ENCODE assay signal across 8 cellular contexts in genomic region chr12:53005986-53006809, GRCh38. TPM values are rescaled to one million over a fixed set of nuclear protein-coding genes. Genes with fewer than 3 reads are reported as not detected.
DNase-seq lines count a peak whose midpoint lies in the region; ATAC-seq and FAIRE-seq lines count a peak whose summit lies in the region.

Gene EIF4B (plus strand): TSS chr12:53006456. CDS start chr12:53006484, 28 bp downstream.

- peaks cover 55% of the 10 kb centered on the region for H3K4me1 Mint-ChIP-seq in activated T-cell treated with anti-CD3 and anti-CD28 coated beads, Interleukin-2, amount 50 U/mL, for 72 hours (ENCODE audit: low read depth)

- H3K36me3 ChIP-seq in KOPT-K1 (ENCODE audit: insufficient read depth, low read length), result peaks cover 38% of the 10 kb centered on the region
- H3K36me3 ChIP-seq in muscle layer of duodenum (ENCODE audit: control insufficient read depth in 1 of 2, insufficient read depth in 2 of 2, low read length in 2 of 2), result peaks cover 0 to 7% of the 10 kb centered on the region in 2 donors

- no peaks in the 10 kb centered on the region for H3K27me3 ChIP-seq in muscle layer of duodenum (ENCODE audit: low read depth, low read length)

- H3K27ac ChIP-seq in KOPT-K1 (ENCODE audit: low read depth, low read length, poor library complexity, severe bottlenecking) (peak within 1 kb of the TSS; percentile 92), muscle layer of duodenum (ENCODE audit: low read length) (peak within 1 kb of the TSS; percentile 96)

- H3K27me3 Mint-ChIP-seq in activated T-cell treated with anti-CD3 and anti-CD28 coated beads, Interleukin-2, amount 50 U/mL, for 72 hours (ENCODE audit: low read depth), result no peaks in the 10 kb centered on the region

- FAIRE-seq in RCC 7860 (lab: Jason Lieb, UNC), result peak; percentile 84

- DNase-seq in DMS79 (lab: John Stamatoyannopoulos, UW) (peak; percentile 92), RCC 7860 (ENCODE audit: low spot score) (peak; percentile 97)
- DNase-seq in activated T-cell treated with anti-CD3 and anti-CD28 coated beads, Interleukin-2, amount 50 U/mL, for 72 hours, result peak; percentile 99 to 100
- DNase-seq in stimulated activated CD8-positive, alpha-beta memory T cell treated with anti-CD3 and anti-CD28 coated beads, Interleukin-7, amount 100 ng/mL, for 4 hours (ENCODE audit: low read depth in 2 of 2), result peak; percentile 99 to 100

- H3K9me3 ChIP-seq in KOPT-K1 (ENCODE audit: insufficient read depth, low read length, poor library complexity, severe bottlenecking) (no peaks in the 10 kb centered on the region), muscle layer of duodenum (ENCODE audit: control insufficient read depth in 1 of 2, low read length in 2 of 2) (no peaks in the 10 kb centered on the region)

- peak within 1 kb of the TSS; percentile 74 to 99 for H3K4me3 ChIP-seq in muscle layer of duodenum (ENCODE audit: low read depth in 1 of 2, low read length in 2 of 2)

- peak; percentile 96 for ATAC-seq in GM21786 (IDR thresholded peaks at IDR 0.05; ENCODE audit: unreplicated experiment)
- ATAC-seq in activated T-cell treated with anti-CD3 and anti-CD28 coated beads, Interleukin-2, amount 50 U/mL, for 72 hours (replicated peaks in 1 of 2), result peak; percentile 94 to 95
- peak; percentile 96 for ATAC-seq in esophagus mucosa

- H3K4me1 ChIP-seq in muscle layer of duodenum (ENCODE audit: control insufficient read depth in 1 of 2, insufficient read depth in 2 of 2, low read length in 2 of 2), result peaks cover 18 to 47% of the 10 kb centered on the region in 2 donors

- peaks cover 5 to 24% of the 10 kb centered on the region in 2 donors for H3K36me3 Mint-ChIP-seq in activated T-cell treated with anti-CD3 and anti-CD28 coated beads, Interleukin-2, amount 50 U/mL, for 72 hours (ENCODE audit: insufficient read depth in 2 of 2)

- H3K9me3 Mint-ChIP-seq in activated T-cell treated with anti-CD3 and anti-CD28 coated beads, Interleukin-2, amount 50 U/mL, for 72 hours, result no peaks in the 10 kb centered on the region

- peak within 1 kb of the TSS; percentile 92 for H3K27ac Mint-ChIP-seq in activated T-cell treated with anti-CD3 and anti-CD28 coated beads, Interleukin-2, amount 50 U/mL, for 72 hours

- H3K4me3 Mint-ChIP-seq in activated T-cell treated with anti-CD3 and anti-CD28 coated beads, Interleukin-2, amount 50 U/mL, for 72 hours, result peak within 1 kb of the TSS; percentile 92 to 97

RNA-seq across cellular contexts. Expression of gene EIF4B, which starts in this region (rescaled TPM):
- 100 to 1,000 TPM; 622 to 633 TPM for total RNA-seq in activated T-cell treated with anti-CD3 and anti-CD28 coated beads, Interleukin-2, amount 50 U/mL, for 72 hours
- 344 TPM for total RNA-seq in esophagus mucosa

Comparison
In these comparisons a context has a peak if more than half of its experiments do, and no peak if none do; other contexts are left out.
1. Peak in every context shown above with its lines: DNase-seq, ATAC-seq, H3K4me3 ChIP-seq and H3K27ac ChIP-seq.